In the genomic region with DNA sequence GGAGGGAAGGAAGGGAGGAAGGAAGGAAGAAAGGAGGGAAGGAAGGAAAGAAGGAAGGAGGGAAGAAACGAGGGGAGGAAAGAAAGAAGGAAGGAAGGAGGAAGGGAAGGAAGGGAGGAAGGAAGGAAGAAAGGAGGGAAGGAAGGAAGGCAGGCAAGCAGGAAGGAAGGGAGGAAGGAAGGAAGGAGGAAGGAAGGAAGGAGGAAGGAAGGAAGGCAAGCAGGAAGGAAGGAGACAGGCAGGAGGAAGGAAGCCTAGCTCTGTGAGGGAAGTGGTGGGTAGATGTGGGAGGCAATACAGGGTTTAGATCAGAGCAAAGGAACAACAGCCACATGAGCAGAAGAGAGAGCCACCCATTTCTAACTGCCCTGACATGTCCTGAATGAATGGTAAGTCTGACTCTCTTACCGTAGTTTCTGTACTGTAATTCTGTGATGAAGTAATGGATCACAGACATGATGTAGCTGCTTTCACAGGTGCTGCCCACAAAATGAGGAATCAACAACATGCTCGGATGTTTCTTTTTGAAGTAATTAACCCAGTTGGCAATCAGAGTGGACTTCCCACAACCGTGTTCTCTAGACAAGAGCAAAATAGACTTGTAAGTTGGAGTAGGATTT, we compare ENCODE assay signal across 23 cellular contexts. TPM values are rescaled to one million over a fixed set of nuclear protein-coding genes. Genes with fewer than 3 reads are reported as not detected.
DNase-seq lines count a peak whose midpoint lies in the region; ATAC-seq and TF ChIP-seq lines count a peak whose summit lies in the region.
"Had no signal": no experiment of that assay in that cellular context is flagged by ENCODE, and none has a peak within 500 bp of the region (broad histone marks: within the 10 kb centered on the region; RNA-seq: fewer than 3 reads in every experiment).

No MANE protein-coding gene starts in this region.

- POLR2A ChIA-PET in activated CD8-positive, alpha-beta T cell treated with anti-CD3 and anti-CD28 coated beads for 36 hours (lab: Charles Lee), result interaction anchor here (0.9 to 4.3 kb wide), 4 partner anchors 19 to 60 kb away, joined by 3 to 90 read pairs (median 28); a partner anchor contains a TSS

- DNase-seq in T-helper 1 cell (no peak), GM12865 (ENCODE audit: low read depth) (peak; percentile 36), epithelial cell of prostate (ENCODE audit: low read depth, low spot score) (peak; percentile 64), NCI-H1048 (lab: John Stamatoyannopoulos, UW) (no peak), Peyer's patch (no peak), OCI-M2 (lab: John Stamatoyannopoulos, UW; ENCODE audit: unreplicated experiment) (no peak)
- DNase-seq in activated CD8-positive, alpha-beta T cell treated with anti-CD3 and anti-CD28 coated beads for 36 hours, result peak; percentile 33
- DNase-seq: activated effector memory CD4-positive, alpha-beta T cell treated with anti-CD3 and anti-CD28 coated beads, Interleukin-2, amount 50 U/mL, for 16 hours; DMS79 treated with DMSO at 0.1 percent for 48 hours; esophagus squamous epithelium; GM23248; NCI-H1092; NCI-H2171; NK-92 treated with Interleukin-12 subunit alpha and Interleukin-12 subunit beta, amount 100 ng/mL, for 24 hours; SHP77; uterus had no signal

- intact Hi-C loops in activated CD8-positive, alpha-beta T cell treated with anti-CD3 and anti-CD28 coated beads for 36 hours (cut with micrococcal nuclease), result loop anchor here (2.0 kb wide), 1 partner anchor 19 kb away; no protein-coding TSS in a partner anchor

- H3K27me3 Mint-ChIP-seq in T-helper 1 cell treated with Interleukin-12 subunit alpha and Interleukin-12 subunit beta and Interleukin-4 antibody, amounts not matched to agents 30 μg/mL and 1 μg/mL, for 36 hours (ENCODE audit: low read depth), result no peaks in the 10 kb centered on the region
- H3K27me3 Mint-ChIP-seq in activated CD8-positive, alpha-beta T cell treated with anti-CD3 and anti-CD28 coated beads for 36 hours, result no peaks in the 10 kb centered on the region
- H3K27me3 Mint-ChIP-seq: IgD-negative memory B cell had no signal

- TF ChIP-seq CTCF in GM12865 (IDR thresholded peaks at IDR 0.05; ENCODE audit: insufficient read depth, low read depth, low read length, missing control alignments) (no peak), Peyer's patch (IDR thresholded peaks at IDR 0.05) (no peak)
- no peak for TF ChIP-seq CTCF in activated CD8-positive, alpha-beta T cell treated with anti-CD3 and anti-CD28 coated beads for 36 hours (IDR thresholded peaks at IDR 0.05)

- H3K4me3 ChIP-seq in GM12865 (ENCODE audit: low read depth, low read length), result no peak overlapping the region
- no peak overlapping the region for H3K4me3 ChIP-seq in Peyer's patch
- H3K4me3 ChIP-seq: esophagus squamous epithelium, GM23248, lung, uterus had no signal

- H3K4me1 Mint-ChIP-seq in T-helper 1 cell treated with Interleukin-12 subunit alpha and Interleukin-12 subunit beta and Interleukin-4 antibody, amounts not matched to agents 30 μg/mL and 1 μg/mL, for 36 hours (ENCODE audit: low read depth), result peaks cover 20% of the 10 kb centered on the region
- H3K4me1 Mint-ChIP-seq in activated CD8-positive, alpha-beta T cell treated with anti-CD3 and anti-CD28 coated beads for 36 hours (ENCODE audit: low read depth), result peaks cover 74% of the 10 kb centered on the region

- no peaks in the 10 kb centered on the region for H3K36me3 Mint-ChIP-seq in T-helper 1 cell treated with Interleukin-12 subunit alpha and Interleukin-12 subunit beta and Interleukin-4 antibody, amounts not matched to agents 30 μg/mL and 1 μg/mL, for 36 hours (ENCODE audit: low read depth)
- peaks cover 4% of the 10 kb centered on the region for H3K36me3 Mint-ChIP-seq in activated CD8-positive, alpha-beta T cell treated with anti-CD3 and anti-CD28 coated beads for 36 hours (ENCODE audit: low read depth)
- H3K36me3 Mint-ChIP-seq: brain, IgD-negative memory B cell had no signal

- no peaks in the 10 kb centered on the region for H3K36me3 ChIP-seq in Peyer's patch
- H3K36me3 ChIP-seq: esophagus squamous epithelium, uterus had no signal

- no peaks in the 10 kb centered on the region for H3K27me3 ChIP-seq in Peyer's patch
- H3K27me3 ChIP-seq: esophagus squamous epithelium, uterus had no signal

- peaks cover 3% of the 10 kb centered on the region for H3K9me3 Mint-ChIP-seq in T-helper 1 cell treated with Interleukin-12 subunit alpha and Interleukin-12 subunit beta and Interleukin-4 antibody, amounts not matched to agents 30 μg/mL and 1 μg/mL, for 36 hours
- no peaks in the 10 kb centered on the region for H3K9me3 Mint-ChIP-seq in activated CD8-positive, alpha-beta T cell treated with anti-CD3 and anti-CD28 coated beads for 36 hours
- H3K9me3 Mint-ChIP-seq: brain, nephron had no signal

- H3K4me1 ChIP-seq in Peyer's patch, result peaks cover 0 to 3% (median 0%) of the 10 kb centered on the region in 4 donors
- H3K4me1 ChIP-seq: uterus had no signal

- no peak for TF ChIP-seq POLR2A in Peyer's patch (IDR thresholded peaks at IDR 0.05)

- H3K27ac Mint-ChIP-seq in T-helper 1 cell treated with Interleukin-12 subunit alpha and Interleukin-12 subunit beta and Interleukin-4 antibody, amounts not matched to agents 30 μg/mL and 1 μg/mL, for 36 hours, result peak overlapping the region; percentile 46
- H3K27ac Mint-ChIP-seq in activated CD8-positive, alpha-beta T cell treated with anti-CD3 and anti-CD28 coated beads for 36 hours, result peak overlapping the region; percentile 84
- H3K27ac Mint-ChIP-seq: brain; dendritic cell treated with granulocyte-macrophage colony-stimulating factor and Interleukin-4, amounts not matched to agents 40 ng/mL and 50 ng/mL, for 4 days; nephron had no signal

- no peaks in the 10 kb centered on the region for H3K9me3 ChIP-seq in Peyer's patch
- H3K9me3 ChIP-seq: esophagus squamous epithelium, uterus had no signal

- H3K27ac ChIP-seq in epithelial cell of prostate (peak overlapping the region; percentile 45), Peyer's patch (no peak overlapping the region)
- H3K27ac ChIP-seq: C4-2B, esophagus squamous epithelium, GM23248, uterus had no signal

- peak; percentile 42 for ATAC-seq in activated CD8-positive, alpha-beta T cell treated with anti-CD3 and anti-CD28 coated beads for 36 hours

- CTCF ChIA-PET in activated CD8-positive, alpha-beta T cell treated with anti-CD3 and anti-CD28 coated beads for 36 hours (lab: Charles Lee), result interaction anchor here (0.5 to 4.0 kb wide), 5 partner anchors 22 to 203 kb away, joined by 3 to 14 read pairs (median 3); no protein-coding TSS in a partner anchor

- no peak overlapping the region for H3K4me3 Mint-ChIP-seq in T-helper 1 cell treated with Interleukin-12 subunit alpha and Interleukin-12 subunit beta and Interleukin-4 antibody, amounts not matched to agents 30 μg/mL and 1 μg/mL, for 36 hours
- peak overlapping the region; percentile 27 for H3K4me3 Mint-ChIP-seq in activated CD8-positive, alpha-beta T cell treated with anti-CD3 and anti-CD28 coated beads for 36 hours
- H3K4me3 Mint-ChIP-seq: brain; dendritic cell treated with granulocyte-macrophage colony-stimulating factor and Interleukin-4, amounts not matched to agents 40 ng/mL and 50 ng/mL, for 4 days; IgD-negative memory B cell; nephron had no signal

RNA-seq across cellular contexts. Expression of a gene that starts 24.4 kb away (rescaled TPM):
- 100 to 1,000 TPM; 412 to 418 TPM for total RNA-seq in activated CD8-positive, alpha-beta T cell treated with anti-CD3 and anti-CD28 coated beads for 36 hours
- 100 to 1,000 TPM; 197 to 655 (median 335) TPM for total RNA-seq in Peyer's patch

RNA-seq across cellular contexts. Expression of a gene that starts 59.8 kb away (rescaled TPM):
- 10 to 100 TPM; 37.4 to 37.5 TPM for total RNA-seq in activated CD8-positive, alpha-beta T cell treated with anti-CD3 and anti-CD28 coated beads for 36 hours
- total RNA-seq in Peyer's patch, result 10 to 100 TPM; 24.5 to 37.0 (median 31.1) TPM

Comparison
In these comparisons a context has a peak if more than half of its experiments do, and no peak if none do; other contexts are left out.
1. DNase-seq: peak in GM12865 (single experiment), activated CD8-positive, alpha-beta T cell treated with anti-CD3 and anti-CD28 coated beads for 36 hours (single experiment) and epithelial cell of prostate (single experiment); none in T-helper 1 cell (0 of 5), NCI-H1048 (single experiment), Peyer's patch (0 of 3) and OCI-M2 (single experiment).